Comparison of ENCODE assay signal across 9 cellular contexts in genomic region chr16:52424591-52424990, GRCh38.
"Had no signal": no experiment of that assay in that cellular context is flagged by ENCODE, and none has a peak within 500 bp of the region (broad histone marks: within the 10 kb centered on the region; RNA-seq: fewer than 3 reads in every experiment).

No MANE protein-coding gene starts in this region.

- DNase-seq: GM23248, GOT3, H7, H9, HCEC 1CT, HFFc6 had no signal

- H3K9ac ChIP-seq: GM23248 had no signal

- H3K4me3 ChIP-seq: GM23248, GM23338, HAP-1 had no signal

- H3K9me3 ChIP-seq: HAP-1 had no signal

- H3K4me1 ChIP-seq: HAP-1 had no signal

- H3K27ac ChIP-seq: GM23248 had no signal

- H3K36me3 ChIP-seq: HAP-1 had no signal

- ATAC-seq: GM23338, HCT116 had no signal

- H3K4me2 ChIP-seq: GM23338 had no signal

- H2AFZ ChIP-seq: GM23248, GM23338 had no signal
